19 cellular contexts compared by ENCODE assay signal in the genomic region with DNA sequence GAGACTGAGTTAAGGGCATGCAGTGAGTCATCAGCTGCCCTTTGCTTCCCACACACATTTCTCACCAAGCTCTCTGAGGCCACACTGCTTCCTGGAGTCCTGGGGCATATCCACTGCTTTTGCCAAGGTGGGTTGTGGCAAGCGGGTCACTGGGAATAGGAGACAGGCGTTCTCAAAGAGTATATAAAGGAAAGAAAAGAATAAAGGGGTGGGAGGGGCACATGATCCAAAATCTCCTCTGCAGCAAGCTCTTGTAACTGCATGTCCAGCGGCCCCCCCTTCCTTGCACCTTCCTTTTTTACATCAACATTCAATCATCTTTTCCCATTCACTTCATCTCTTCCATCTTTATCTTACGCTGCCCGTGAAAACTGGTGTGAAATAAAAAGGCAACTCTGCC.
"Had no signal": no experiment of that assay in that cellular context is flagged by ENCODE, and none has a peak within 500 bp of the region (broad histone marks: within the 10 kb centered on the region; RNA-seq: fewer than 3 reads in every experiment).

No MANE protein-coding gene starts in this region.

- H3K4me3 Mint-ChIP-seq: dendritic cell treated with granulocyte-macrophage colony-stimulating factor and Interleukin-4, amounts not matched to agents 40 ng/mL and 50 ng/mL, for 4 days; mesothelial cell of epicardium had no signal

- H3K9me3 Mint-ChIP-seq: dendritic cell treated with granulocyte-macrophage colony-stimulating factor and Interleukin-4, amounts not matched to agents 40 ng/mL and 50 ng/mL, for 4 days; mesothelial cell of epicardium had no signal

- H3K36me3 Mint-ChIP-seq: mesothelial cell of epicardium had no signal

- H3K4me1 Mint-ChIP-seq: mesothelial cell of epicardium had no signal

- DNase-seq: colonic mucosa; cortex of kidney; effector CD4-positive, alpha-beta T cell; effector memory CD4-positive, alpha-beta T cell; esophagus squamous epithelium; foreskin fibroblast; foreskin melanocyte; gastrocnemius medialis; glutamatergic neuron; heart right ventricle; hippocampal formation; left cardiac atrium; left lung; left ventricle myocardium superior; lower lobe of right lung; mesenchymal stem cell; mucosa of descending colon had no signal

- H3K27ac Mint-ChIP-seq: dendritic cell treated with granulocyte-macrophage colony-stimulating factor and Interleukin-4, amounts not matched to agents 40 ng/mL and 50 ng/mL, for 4 days; mesothelial cell of epicardium had no signal
